In genomic region chr18:45976581-45977373, GRCh38 we compare ENCODE assay signal across 1 cellular context.
TF ChIP-seq lines count a peak whose summit lies in the region.

No MANE protein-coding gene starts in this region.

TF ChIP-seq in H1, 55 proteins besides CTCF, POLR2A, EP300 and RAD21:
- TF ChIP-seq POU5F1 (IDR thresholded peaks at IDR 0.05; ENCODE audit: low read depth, low read length) = no peak
- TF ChIP-seq ZNF274 (IDR thresholded peaks at IDR 0.05; ENCODE audit: borderline replicate concordance, extremely low read depth, low read length) = no peak
- TF ChIP-seq BRCA1 (IDR thresholded peaks at IDR 0.05; ENCODE audit: low read depth, low read length) = no peak
- no peak for TF ChIP-seq ATF3 (IDR thresholded peaks at IDR 0.05; ENCODE audit: insufficient read depth, low read depth, low read length)
- TF ChIP-seq CHD2 (IDR thresholded peaks at IDR 0.05; ENCODE audit: low read length) = no peak
- TF ChIP-seq CHD1 (IDR thresholded peaks at IDR 0.05; ENCODE audit: low read depth, low read length) = no peak
- no peak for TF ChIP-seq E2F6 (IDR thresholded peaks at IDR 0.05)
- no peak for TF ChIP-seq PHF8 (conservative IDR thresholded peaks at IDR 0.05; ENCODE audit: low read depth, low read length)
- TF ChIP-seq RBBP5 (IDR thresholded peaks at IDR 0.05; ENCODE audit: borderline replicate concordance, low read depth, low read length) = no peak
- no peak for TF ChIP-seq GABPA (IDR thresholded peaks at IDR 0.05; ENCODE audit: borderline replicate concordance, insufficient read depth, low read length)
- TF ChIP-seq ATF2 (IDR thresholded peaks at IDR 0.05; ENCODE audit: low read length) = no peak
- TF ChIP-seq EGR1 (IDR thresholded peaks at IDR 0.05; ENCODE audit: borderline replicate concordance, low read depth, low read length) = no peak
- no peak for TF ChIP-seq KDM1A (IDR thresholded peaks at IDR 0.05; ENCODE audit: borderline replicate concordance, low read length)
- TF ChIP-seq RNF2 (IDR thresholded peaks at IDR 0.05; ENCODE audit: borderline replicate concordance, low read depth, low read length, missing control alignments, poor library complexity, severe bottlenecking) = no peak
- TF ChIP-seq POLR2AphosphoS5 (IDR thresholded peaks at IDR 0.05; ENCODE audit: low read depth, low read length) = no peak
- no peak for TF ChIP-seq NRF1 (IDR thresholded peaks at IDR 0.05; ENCODE audit: low read depth, low read length)
- TF ChIP-seq HDAC2 (IDR thresholded peaks at IDR 0.05; ENCODE audit: borderline replicate concordance in 1 of 2, low read depth in 2 of 2, low read length in 2 of 2) = no peak
TF ChIP-seq in H1: peak in this region for 0.
